9 cellular contexts compared by ENCODE assay signal in genomic region chr13:111184685-111185401, GRCh38.
DNase-seq lines count a peak whose midpoint lies in the region; ATAC-seq and TF ChIP-seq lines count a peak whose summit lies in the region.
"Had no signal": no experiment of that assay in that cellular context is flagged by ENCODE, and none has a peak within 500 bp of the region (broad histone marks: within the 10 kb centered on the region; RNA-seq: fewer than 3 reads in every experiment).

No MANE protein-coding gene starts in this region.

- peaks cover 18% of the 10 kb centered on the region for H3K4me1 ChIP-seq in mammary epithelial cell (ENCODE audit: insufficient read depth, low read length)

- no TSS peak for BruUV-seq in mammary epithelial cell (replicated peaks; lab: Mats Ljungman, UMichigan)

- H2AFZ ChIP-seq in mammary epithelial cell (ENCODE audit: low read depth, low read length) = no peak overlapping the region

- no peak overlapping the region for H3K4me2 ChIP-seq in mammary epithelial cell (ENCODE audit: insufficient read depth, low read depth, low read length)

- no peak overlapping the region for H3K9ac ChIP-seq in mammary epithelial cell (ENCODE audit: insufficient read depth, low read length)

- no peaks in the 10 kb centered on the region for H3K27me3 ChIP-seq in mammary epithelial cell (ENCODE audit: insufficient read depth, low read length)

- in situ Hi-C loops in mammary epithelial cell (cut with MboI; ENCODE audit: low sequenced_read_pairs in 2 of 2) = no loop called here

- H3K9me3 ChIP-seq in mammary epithelial cell (replicated peaks; ENCODE audit: insufficient read depth, low read length) = no peaks in the 10 kb centered on the region

- CTCF ChIA-PET in mammary epithelial cell (lab: Charles Lee; ENCODE audit: low non-redundant PET) = no interaction called here

- peak in 5 of 6 experiments; percentile 14 to 65 (median 51) for DNase-seq in stimulated activated naive CD4-positive, alpha-beta T cell (lab: John Stamatoyannopoulos, UW)
- no peak for DNase-seq in stimulated activated naive CD4-positive, alpha-beta T cell treated with Interleukin-2 at 50 U/mL for 16 hours (lab: John Stamatoyannopoulos, UW)
- peak; percentile 74 for DNase-seq in glutamatergic neuron
- no peak for DNase-seq in substantia nigra (lab: John Stamatoyannopoulos, UW)
- DNase-seq in AML-193 (lab: John Stamatoyannopoulos, UW) = no peak
- DNase-seq in mammary epithelial cell = no peak

- H3K4me3 Mint-ChIP-seq in T-helper 1 cell treated with Interleukin-12 subunit alpha and Interleukin-12 subunit beta and Interleukin-4 antibody, amounts not matched to agents 30 μg/mL and 1 μg/mL, for 36 hours = peak overlapping the region; percentile 68
- peak overlapping the region; percentile 77 for H3K4me3 Mint-ChIP-seq in glutamatergic neuron (ENCODE audit: unreplicated experiment)

- H3K27ac Mint-ChIP-seq in T-helper 1 cell treated with Interleukin-12 subunit alpha and Interleukin-12 subunit beta and Interleukin-4 antibody, amounts not matched to agents 30 μg/mL and 1 μg/mL, for 36 hours = peak overlapping the region; percentile 88
- peak overlapping the region; percentile 98 for H3K27ac Mint-ChIP-seq in glutamatergic neuron (ENCODE audit: unreplicated experiment)

- H4K20me1 ChIP-seq in mammary epithelial cell (ENCODE audit: insufficient read depth, low read length) = peaks cover 2% of the 10 kb centered on the region

- no peak overlapping the region for H3K4me3 ChIP-seq in mammary epithelial cell (replicated peaks in 1 of 3; ENCODE audit: insufficient read depth in 1 of 3, low read depth in 2 of 3, low read length in 3 of 3)
- H3K4me3 ChIP-seq: skin epidermis had no signal

- 87% methylated on average over 15 of the region's 15 CpGs for WGBS in mammary epithelial cell (ENCODE audit: low coverage, missing lambda C conversion rate)

- H3K27me3 Mint-ChIP-seq in T-helper 1 cell treated with Interleukin-12 subunit alpha and Interleukin-12 subunit beta and Interleukin-4 antibody, amounts not matched to agents 30 μg/mL and 1 μg/mL, for 36 hours (ENCODE audit: low read depth) = no peaks in the 10 kb centered on the region
- peaks cover 20% of the 10 kb centered on the region for H3K27me3 Mint-ChIP-seq in glutamatergic neuron (ENCODE audit: unreplicated experiment)

- peaks cover 18% of the 10 kb centered on the region for H3K36me3 Mint-ChIP-seq in T-helper 1 cell treated with Interleukin-12 subunit alpha and Interleukin-12 subunit beta and Interleukin-4 antibody, amounts not matched to agents 30 μg/mL and 1 μg/mL, for 36 hours (ENCODE audit: low read depth)
- H3K36me3 Mint-ChIP-seq in glutamatergic neuron (ENCODE audit: unreplicated experiment) = peaks cover 4% of the 10 kb centered on the region

- intact Hi-C loops in mammary epithelial cell (cut with micrococcal nuclease) = no loop called here

- H3K9me3 Mint-ChIP-seq in T-helper 1 cell treated with Interleukin-12 subunit alpha and Interleukin-12 subunit beta and Interleukin-4 antibody, amounts not matched to agents 30 μg/mL and 1 μg/mL, for 36 hours = peaks cover under 1% of the 10 kb centered on the region
- peaks cover 39% of the 10 kb centered on the region for H3K9me3 Mint-ChIP-seq in glutamatergic neuron (ENCODE audit: unreplicated experiment)

- H3K79me2 ChIP-seq in mammary epithelial cell (ENCODE audit: insufficient read depth, low read length) = peaks cover 99% of the 10 kb centered on the region

- H3K27ac ChIP-seq in substantia nigra (ENCODE audit: low read depth, low read length, poor library complexity, severe bottlenecking) (peak overlapping the region; percentile 14), mammary epithelial cell (ENCODE audit: insufficient read depth, low read depth, low read length) (no peak overlapping the region)

- H3K4me1 Mint-ChIP-seq in T-helper 1 cell treated with Interleukin-12 subunit alpha and Interleukin-12 subunit beta and Interleukin-4 antibody, amounts not matched to agents 30 μg/mL and 1 μg/mL, for 36 hours (ENCODE audit: low read depth) = peaks cover 77% of the 10 kb centered on the region
- H3K4me1 Mint-ChIP-seq in glutamatergic neuron (ENCODE audit: low read depth, unreplicated experiment) = peaks cover 89% of the 10 kb centered on the region

- ATAC-seq in HG03039 (IDR thresholded peaks at IDR 0.05; ENCODE audit: unreplicated experiment) = peak; percentile 76

- peaks cover 2% of the 10 kb centered on the region for H3K36me3 ChIP-seq in mammary epithelial cell (ENCODE audit: insufficient read depth, low read length)

- TF ChIP-seq CTCF in glutamatergic neuron (IDR thresholded peaks at IDR 0.05; ENCODE audit: partially characterized antibody, unreplicated experiment) (no peak), mammary epithelial cell (conservative IDR thresholded peaks at IDR 0.05 in 1 of 2, IDR thresholded peaks at IDR 0.05 in 1 of 2; ENCODE audit: extremely low read depth in 1 of 2, insufficient read depth in 1 of 2, low read depth in 1 of 2, low read length in 2 of 2) (no peak)

- dilution Hi-C loops in mammary epithelial cell (cut with HindIII; ENCODE audit: low sequenced_read_pairs) = no loop called here

Comparison
In these comparisons a context has a peak if more than half of its experiments do, and no peak if none do; other contexts are left out.
1. DNase-seq: peak in stimulated activated naive CD4-positive, alpha-beta T cell (5 of 6) and glutamatergic neuron (single experiment); none in stimulated activated naive CD4-positive, alpha-beta T cell treated with Interleukin-2 at 50 U/mL for 16 hours (single experiment), substantia nigra (0 of 49), AML-193 (0 of 2) and mammary epithelial cell (single experiment).